ENCODE assay signal across 1 cellular context in the genomic region with DNA sequence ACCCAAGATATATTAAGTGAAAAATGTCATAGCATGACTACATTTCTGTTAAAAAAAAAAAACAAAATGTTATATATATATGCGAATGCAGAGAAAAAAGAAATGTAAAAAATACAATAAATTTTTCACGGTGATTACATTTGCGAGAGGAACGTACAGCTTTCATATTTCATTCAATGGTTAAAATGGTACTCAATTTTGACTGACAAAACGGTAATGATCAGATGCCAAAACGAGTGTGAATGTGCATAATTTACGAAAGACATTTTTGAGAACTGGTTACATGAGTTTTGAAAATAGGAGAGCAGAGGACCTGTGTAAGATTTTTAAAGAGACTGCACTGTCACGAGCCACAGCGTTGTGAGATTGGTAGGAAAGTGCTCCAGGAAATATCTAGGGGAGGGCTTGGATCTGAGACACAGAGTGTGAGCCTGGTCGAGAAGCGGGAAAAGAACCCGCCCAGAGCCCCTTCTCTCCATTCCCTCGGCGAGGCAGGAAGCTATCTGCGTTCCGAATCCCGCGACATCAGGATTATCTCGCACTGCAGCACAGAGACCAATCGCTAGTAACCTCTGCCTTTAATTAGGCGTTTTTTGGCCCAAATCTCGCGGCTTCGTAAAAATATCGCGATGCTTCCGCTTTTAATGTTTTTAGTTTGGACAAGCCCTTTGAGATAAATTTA.
TF ChIP-seq lines count a peak whose summit lies in the region.

No MANE protein-coding gene starts in this region.

TF ChIP-seq in H1, 55 proteins besides CTCF, POLR2A, EP300 and RAD21 (continued from another document):
- TF ChIP-seq PHF8 (conservative IDR thresholded peaks at IDR 0.05; ENCODE audit: low read depth, low read length), result peak; percentile 68
- TF ChIP-seq, protein P1, sequence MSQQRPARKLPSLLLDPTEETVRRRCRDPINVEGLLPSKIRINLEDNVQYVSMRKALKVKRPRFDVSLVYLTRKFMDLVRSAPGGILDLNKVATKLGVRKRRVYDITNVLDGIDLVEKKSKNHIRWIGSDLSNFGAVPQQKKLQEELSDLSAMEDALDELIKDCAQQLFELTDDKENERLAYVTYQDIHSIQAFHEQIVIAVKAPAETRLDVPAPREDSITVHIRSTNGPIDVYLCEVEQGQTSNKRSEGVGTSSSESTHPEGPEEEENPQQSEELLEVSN (IDR thresholded peaks at IDR 0.05), result peak; percentile 86
- peak; percentile 98 for TF ChIP-seq CHD2 (IDR thresholded peaks at IDR 0.05; ENCODE audit: low read length)
